Comparison of ENCODE assay signal across 1 cellular context in the genomic region with DNA sequence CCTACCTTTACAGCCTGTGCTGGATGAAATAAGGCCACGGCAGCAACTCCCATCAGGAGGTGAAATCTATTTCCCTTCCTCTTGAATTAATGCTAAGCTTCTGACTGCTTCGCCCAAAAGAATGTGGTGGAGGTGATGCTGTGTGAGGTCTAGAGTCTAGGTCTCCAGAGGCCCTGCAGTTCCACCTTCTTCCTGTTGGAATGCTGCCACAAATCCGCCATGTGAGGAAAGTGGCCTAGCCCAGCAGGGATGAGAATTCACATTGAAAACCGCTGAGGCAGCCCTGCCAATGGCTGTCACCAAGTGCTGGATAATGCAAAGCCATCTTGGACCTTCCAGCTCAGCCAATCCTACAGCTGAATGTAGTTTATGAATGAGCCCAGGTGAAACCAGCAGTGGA.
TF ChIP-seq lines count a peak whose summit lies in the region.

No MANE protein-coding gene starts in this region.

TF ChIP-seq in WTC11, 78 proteins besides CTCF, POLR2A, EP300 and RAD21 (continued from another document):
- TF ChIP-seq, protein P1, sequence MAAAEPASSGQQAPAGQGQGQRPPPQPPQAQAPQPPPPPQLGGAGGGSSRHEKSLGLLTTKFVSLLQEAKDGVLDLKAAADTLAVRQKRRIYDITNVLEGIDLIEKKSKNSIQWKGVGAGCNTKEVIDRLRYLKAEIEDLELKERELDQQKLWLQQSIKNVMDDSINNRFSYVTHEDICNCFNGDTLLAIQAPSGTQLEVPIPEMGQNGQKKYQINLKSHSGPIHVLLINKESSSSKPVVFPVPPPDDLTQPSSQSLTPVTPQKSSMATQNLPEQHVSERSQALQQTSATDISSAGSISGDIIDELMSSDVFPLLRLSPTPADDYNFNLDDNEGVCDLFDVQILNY (CRISPR knock-in tag; IDR thresholded peaks at IDR 0.05), result no peak
- TF ChIP-seq JAZF1 (CRISPR knock-in tag; IDR thresholded peaks at IDR 0.05) (no peak), ZNF121 (CRISPR knock-in tag; IDR thresholded peaks at IDR 0.05) (no peak), CREM (CRISPR knock-in tag; IDR thresholded peaks at IDR 0.05) (no peak)
